7 cellular contexts compared by ENCODE assay signal in genomic region chr15:75002398-75002797, GRCh38.
"Had no signal": no experiment of that assay in that cellular context is flagged by ENCODE, and none has a peak within 500 bp of the region (broad histone marks: within the 10 kb centered on the region; RNA-seq: fewer than 3 reads in every experiment).

No MANE protein-coding gene starts in this region.

- H3K4me3 Mint-ChIP-seq: GM23338, H9, IgD-negative memory B cell had no signal

- H3K9me3 Mint-ChIP-seq: GM23338 had no signal

- H3K4me3 ChIP-seq: GM23338 had no signal

- H2AFZ ChIP-seq: GM23338 had no signal

- H3K4me2 ChIP-seq: GM23338 had no signal

- H3K4me1 Mint-ChIP-seq: GM23338 had no signal

- ATAC-seq: GM23338, HepG2 had no signal

- H3K27ac Mint-ChIP-seq: GM23338, H9, IgD-negative memory B cell had no signal

- DNase-seq: H9, HCEC 1CT, KBM-7 had no signal

- H3K27ac ChIP-seq: HL-60 had no signal

- H3K36me3 Mint-ChIP-seq: IgD-negative memory B cell had no signal
